Comparison of ENCODE assay signal across 1 cellular context in genomic region chr12:123385536-123385935, GRCh38.
TF ChIP-seq lines count a peak whose summit lies in the region.
"Not testable (repeated sequence)": the region's sequence is repeated elsewhere in the genome, so short reads cannot be mapped to it uniquely, and the experiment has no call there.

No MANE protein-coding gene starts in this region.

TF ChIP-seq in K562, 482 proteins besides CTCF, POLR2A, EP300 and RAD21 (continues in another document):
- peak; percentile 51 for TF ChIP-seq EP400 (IDR thresholded peaks at IDR 0.05)
- 0 out of 2 replicates have a peak, but pooled peaks have one; percentile 27 for TF ChIP-seq RREB1 (CRISPR knock-in tag; IDR thresholded peaks at IDR 0.05)
- not testable (repeated sequence) for TF ChIP-seq ATF1 (CRISPR knock-in tag; IDR thresholded peaks at IDR 0.05); TOE1 (CRISPR knock-in tag; IDR thresholded peaks at IDR 0.05; ENCODE audit: borderline replicate concordance, low read depth); NR2C1 (IDR thresholded peaks at IDR 0.05); JUN (IDR thresholded peaks at IDR 0.05; ENCODE audit: borderline replicate concordance, low read depth, low read length)
- TF ChIP-seq ATF1 (tag; IDR thresholded peaks at IDR 0.05), result peak; percentile 74
- TF ChIP-seq SMAD4 (CRISPR knock-in tag; conservative IDR thresholded peaks at IDR 0.05), result peak; percentile 44; the same call in 1 of the 2 replicates
- TF ChIP-seq AFF1 (IDR thresholded peaks at IDR 0.05; ENCODE audit: low read depth in 1 of 2, partially characterized antibody in 2 of 2), result peak in 1 of 2 experiments; percentile 18
- TF ChIP-seq SUPT5H (IDR thresholded peaks at IDR 0.05), result peak; percentile 70
- 0 out of 2 replicates have a peak, but pooled peaks have one; percentile 48 for TF ChIP-seq SMARCA4 (IDR thresholded peaks at IDR 0.05)
- peak; percentile 71; the same call in 1 of the 2 replicates for TF ChIP-seq LARP7 (IDR thresholded peaks at IDR 0.05)
- TF ChIP-seq THRB (CRISPR knock-in tag; conservative IDR thresholded peaks at IDR 0.05), result 0 out of 2 replicates have a peak, but pooled peaks have one; percentile 12
- TF ChIP-seq SMARCA5 (IDR thresholded peaks at IDR 0.05), result peak; percentile 73; the same call in 1 of the 2 replicates
- TF ChIP-seq ZEB2 (IDR thresholded peaks at IDR 0.05), result 0 out of 2 replicates have a peak, but pooled peaks have one; percentile 14
- 0 out of 4 replicates have a peak, but pooled peaks of 1 of the 2 experiments have one; percentile 35 for TF ChIP-seq MLLT1 (IDR thresholded peaks at IDR 0.05)
- TF ChIP-seq ARNT (IDR thresholded peaks at IDR 0.05), result peak in 1 of 2 experiments; percentile 56; a peak in 1 of 4 replicates
- TF ChIP-seq TFAP4 (CRISPR knock-in tag; IDR thresholded peaks at IDR 0.05; ENCODE audit: borderline replicate concordance), result 0 out of 2 replicates have a peak, but pooled peaks have one; percentile 32
- 0 out of 2 replicates have a peak, but pooled peaks have one; percentile 20 for TF ChIP-seq TOE1 (IDR thresholded peaks at IDR 0.05; ENCODE audit: borderline replicate concordance)
- 0 out of 2 replicates have a peak, but pooled peaks have one; percentile 22 for TF ChIP-seq ARID1B (IDR thresholded peaks at IDR 0.05)
- TF ChIP-seq ZNF175 (CRISPR knock-in tag; IDR thresholded peaks at IDR 0.05; ENCODE audit: low read depth), result 0 out of 2 replicates have a peak, but pooled peaks have one; percentile 6
- TF ChIP-seq CREM (IDR thresholded peaks at IDR 0.05; ENCODE audit: low read depth), result peak; percentile 63
- peak; percentile 34 for TF ChIP-seq POLR2B (IDR thresholded peaks at IDR 0.05; ENCODE audit: low read depth, partially characterized antibody)
- TF ChIP-seq FOXA3 (CRISPR knock-in tag; conservative IDR thresholded peaks at IDR 0.05 in 1 of 2, IDR thresholded peaks at IDR 0.05 in 1 of 2), result 0 out of 4 replicates have a peak, but pooled peaks of 1 of the 2 experiments have one; percentile 43
- TF ChIP-seq ZNF592 (IDR thresholded peaks at IDR 0.05), result peak; percentile 66
- TF ChIP-seq NRF1 (conservative IDR thresholded peaks at IDR 0.05 in 1 of 2, IDR thresholded peaks at IDR 0.05 in 1 of 2), result peak; percentile 45 to 61; a peak in 3 of 4 replicates
- TF ChIP-seq POLR2H (tag; IDR thresholded peaks at IDR 0.05; ENCODE audit: low read depth), result 0 out of 2 replicates have a peak, but pooled peaks have one; percentile 21
- TF ChIP-seq MECOM (CRISPR knock-in tag; IDR thresholded peaks at IDR 0.05), result 0 out of 2 replicates have a peak, but pooled peaks have one; percentile 35
- peak; percentile 20 for TF ChIP-seq RBM25 (IDR thresholded peaks at IDR 0.05; ENCODE audit: low read depth, low read length, severe bottlenecking)
- peak; percentile 96 for TF ChIP-seq ATF3 (IDR thresholded peaks at IDR 0.05)
- TF ChIP-seq ATF3 (CRISPR knock-in tag; conservative IDR thresholded peaks at IDR 0.05), result 0 out of 2 replicates have a peak, but pooled peaks have one; percentile 13
- peak; percentile 97 for TF ChIP-seq ATF7 (IDR thresholded peaks at IDR 0.05)
- TF ChIP-seq NR2C1 (tag; IDR thresholded peaks at IDR 0.05), result 0 out of 2 replicates have a peak, but pooled peaks have one; percentile 12
- TF ChIP-seq CEBPB (tag; IDR thresholded peaks at IDR 0.05), result peak; percentile 67
- TF ChIP-seq FOSL1 (tag; conservative IDR thresholded peaks at IDR 0.05), result 0 out of 2 replicates have a peak, but pooled peaks have one; percentile 15
- TF ChIP-seq JUN (CRISPR knock-in tag; IDR thresholded peaks at IDR 0.05; ENCODE audit: borderline replicate concordance), result 0 out of 2 replicates have a peak, but pooled peaks have one; percentile 32
- peak; percentile 33 for TF ChIP-seq BRD9 (IDR thresholded peaks at IDR 0.05; ENCODE audit: low read depth, partially characterized antibody)
- TF ChIP-seq ATF2 (CRISPR knock-in tag; IDR thresholded peaks at IDR 0.05), result peak; percentile 33; the same call in 1 of the 2 replicates
- TF ChIP-seq BCOR (IDR thresholded peaks at IDR 0.05), result peak; percentile 64
- peak; percentile 65; the same call in 1 of the 2 replicates for TF ChIP-seq TRIM28 (IDR thresholded peaks at IDR 0.05)
- TF ChIP-seq KDM1A (IDR thresholded peaks at IDR 0.05), result peak in 1 of 2 experiments; percentile 33; a peak in 1 of 4 replicates
